In genomic region chr5:134464988-134465855, GRCh38 we compare ENCODE assay signal across 8 cellular contexts. TPM values are rescaled to one million over a fixed set of nuclear protein-coding genes. Genes with fewer than 3 reads are reported as not detected.
DNase-seq lines count a peak whose midpoint lies in the region; ATAC-seq lines count a peak whose summit lies in the region.

No MANE protein-coding gene starts in this region.

- no peak overlapping the region for H2BK120ac ChIP-seq in mesendoderm (ENCODE audit: low read depth, low read length)

- no peak overlapping the region for H2AK5ac ChIP-seq in mesendoderm (ENCODE audit: low read length)

- peak overlapping the region; percentile 65 for H3K56ac ChIP-seq in mesendoderm (ENCODE audit: low read length)

- H3K4me3 Mint-ChIP-seq in activated naive CD8-positive, alpha-beta T cell treated with anti-CD3 and anti-CD28 coated beads, Interleukin-2, amount 50 U/mL, for 24 hours: peak overlapping the region; percentile 74

- no peaks in the 10 kb centered on the region for H3K27me3 ChIP-seq in mesendoderm (ENCODE audit: insufficient read depth, low read length, poor library complexity)

- no peak overlapping the region for H3K18ac ChIP-seq in mesendoderm (ENCODE audit: low read length)

- no peaks in the 10 kb centered on the region for H3K27me3 Mint-ChIP-seq in activated naive CD8-positive, alpha-beta T cell treated with anti-CD3 and anti-CD28 coated beads, Interleukin-2, amount 50 U/mL, for 24 hours

- H3K79me2 ChIP-seq in mesendoderm (ENCODE audit: control insufficient read depth, insufficient read depth, low read length): no peaks in the 10 kb centered on the region

- H4K8ac ChIP-seq in mesendoderm (ENCODE audit: low read depth, low read length): no peak overlapping the region

- H3K36me3 ChIP-seq in mesendoderm (ENCODE audit: control insufficient read depth, insufficient read depth, low read length): no peaks in the 10 kb centered on the region

- no peak overlapping the region for H2BK15ac ChIP-seq in mesendoderm (replicated peaks; ENCODE audit: low read depth)

- no CpG with 5 or more reads among the region's 14 CpGs for WGBS in mesendoderm (ENCODE audit: extremely low coverage, insufficient coverage, low lambda C conversion rate)

- H2BK5ac ChIP-seq in mesendoderm (ENCODE audit: low read length): no peak overlapping the region

- no peak overlapping the region for H3K4ac ChIP-seq in mesendoderm (ENCODE audit: low read depth, low read length)

- peak; percentile 42 for ATAC-seq in GM19043 (IDR thresholded peaks at IDR 0.05; ENCODE audit: low read depth, unreplicated experiment)
- peak; percentile 23 for ATAC-seq in HG03064 (IDR thresholded peaks at IDR 0.05; ENCODE audit: low read depth, unreplicated experiment)
- peak; percentile 37 for ATAC-seq in activated naive CD8-positive, alpha-beta T cell treated with anti-CD3 and anti-CD28 coated beads, Interleukin-2, amount 50 U/mL, for 24 hours

- in situ Hi-C loops in ACHN (cut with HindIII; ENCODE audit: low pct_ligation_motif_present, low pct_unique_long_range_greater_than_20kb, low sequenced_read_pairs): no loop called here

- peaks cover 25% of the 10 kb centered on the region for H3K4me1 Mint-ChIP-seq in activated naive CD8-positive, alpha-beta T cell treated with anti-CD3 and anti-CD28 coated beads, Interleukin-2, amount 50 U/mL, for 24 hours

- no peaks in the 10 kb centered on the region for H3K9me3 Mint-ChIP-seq in activated naive CD8-positive, alpha-beta T cell treated with anti-CD3 and anti-CD28 coated beads, Interleukin-2, amount 50 U/mL, for 24 hours

- no peak overlapping the region for H4K5ac ChIP-seq in mesendoderm (ENCODE audit: low read length)

- peak overlapping the region; percentile 27 for H3K9ac ChIP-seq in mesendoderm (ENCODE audit: low read length)

- no peaks in the 10 kb centered on the region for H3K79me1 ChIP-seq in mesendoderm (ENCODE audit: low read length)

- H3K4me1 ChIP-seq in mesendoderm (ENCODE audit: control insufficient read depth, low read depth, low read length): peaks cover 4% of the 10 kb centered on the region

- no peak overlapping the region for H3K23ac ChIP-seq in mesendoderm (ENCODE audit: low read length)

- DNase-seq in activated naive CD8-positive, alpha-beta T cell treated with anti-CD3 and anti-CD28 coated beads, Interleukin-2, amount 50 U/mL, for 24 hours: no peak
- DNase-seq in mesendoderm: no peak
- DNase-seq in stimulated activated CD4-positive, alpha-beta T cell treated with anti-CD3 and anti-CD28 coated beads, Interleukin-4, amount 100 ng/mL, for 1 hour: no peak
- DNase-seq in iPS-NIHi11 (ENCODE audit: low spot score): no peak
- DNase-seq in COR-L47 (lab: John Stamatoyannopoulos, UW): no peak
- DNase-seq in ACHN: no peak

- H3K4me3 ChIP-seq in mesendoderm (ENCODE audit: low read length): no peak overlapping the region

- H3K27ac Mint-ChIP-seq in activated naive CD8-positive, alpha-beta T cell treated with anti-CD3 and anti-CD28 coated beads, Interleukin-2, amount 50 U/mL, for 24 hours: no peak overlapping the region

- H3K36me3 Mint-ChIP-seq in activated naive CD8-positive, alpha-beta T cell treated with anti-CD3 and anti-CD28 coated beads, Interleukin-2, amount 50 U/mL, for 24 hours (ENCODE audit: low read depth): no peaks in the 10 kb centered on the region

- H3K4me2 ChIP-seq in mesendoderm (ENCODE audit: low read length): peak overlapping the region; percentile 47

- no peak overlapping the region for H3K27ac ChIP-seq in mesendoderm (ENCODE audit: low read depth, low read length)

RNA-seq across cellular contexts. Expression of gene CDKN2AIPNL, which starts 53.5 kb away (rescaled TPM):
- 57.0 TPM for polyA plus RNA-seq in mesendoderm (2013, experiment 1 of 2)
- polyA plus RNA-seq in mesendoderm (2013, experiment 2 of 2): 58.8 TPM
